8 cellular contexts compared by ENCODE assay signal in the genomic region with DNA sequence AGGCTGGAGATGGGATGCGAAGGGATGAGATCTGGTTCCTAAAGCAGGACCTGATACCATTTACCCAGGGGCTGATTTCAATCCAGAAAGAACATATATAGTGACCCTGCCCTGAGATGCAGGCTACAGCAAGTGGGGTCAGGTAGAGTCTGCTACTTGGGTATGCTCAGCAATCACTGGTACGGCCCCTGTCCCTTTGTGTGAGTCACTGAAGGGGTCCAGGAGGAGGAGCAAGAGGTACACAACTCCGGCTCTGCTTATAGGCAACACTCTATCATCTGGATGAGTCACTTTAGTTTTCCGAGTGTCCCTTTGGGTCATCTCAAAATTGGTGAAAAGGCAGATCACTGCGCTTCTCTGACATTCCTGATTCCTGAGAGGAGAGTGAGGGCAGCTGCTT.
"Had no signal": no experiment of that assay in that cellular context is flagged by ENCODE, and none has a peak within 500 bp of the region (broad histone marks: within the 10 kb centered on the region; RNA-seq: fewer than 3 reads in every experiment).

No MANE protein-coding gene starts in this region.

- H3K4me3 ChIP-seq: GM23248, K562 had no signal

- H3K27ac ChIP-seq: GM23248 had no signal

- FAIRE-seq: H54, HTR-8/SVneo, K562 had no signal

- H2AFZ ChIP-seq: GM23248 had no signal

- H3K9ac ChIP-seq: GM23248 had no signal

- DNase-seq: GM23248, GOT3, H9, HCEC 1CT, IMR-90 had no signal
